ENCODE assay signal across 1 cellular context in the genomic region with DNA sequence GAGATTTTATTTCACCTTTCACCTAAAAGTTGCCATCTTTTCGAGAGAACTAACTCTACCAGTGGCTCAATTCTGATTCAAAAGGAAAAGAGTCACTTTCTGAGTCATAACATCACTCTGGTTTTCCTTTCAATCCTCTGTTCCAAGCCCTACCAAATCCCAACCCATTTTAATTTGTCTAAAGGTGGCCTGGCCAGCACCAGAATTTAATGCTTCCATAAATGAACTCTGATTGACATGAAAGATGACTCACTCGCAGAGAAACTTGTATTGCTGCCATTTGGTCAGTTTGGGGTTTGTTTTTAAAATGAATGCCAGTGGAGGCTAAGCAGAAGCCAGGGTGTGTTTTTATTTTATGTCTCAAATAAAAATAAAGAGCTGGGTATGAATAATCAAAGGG.
TF ChIP-seq lines count a peak whose summit lies in the region.

No MANE protein-coding gene starts in this region.

TF ChIP-seq in SK-N-SH, 30 proteins besides CTCF, POLR2A, EP300 and RAD21 (continued from another document):
- TF ChIP-seq REST (IDR thresholded peaks at IDR 0.05; ENCODE audit: low read depth, low read length) = no peak
- no peak for TF ChIP-seq TEAD4 (IDR thresholded peaks at IDR 0.05; ENCODE audit: borderline replicate concordance, insufficient read depth)
- TF ChIP-seq RFX5 (IDR thresholded peaks at IDR 0.05; ENCODE audit: low read length) = no peak
- TF ChIP-seq, protein P1, sequence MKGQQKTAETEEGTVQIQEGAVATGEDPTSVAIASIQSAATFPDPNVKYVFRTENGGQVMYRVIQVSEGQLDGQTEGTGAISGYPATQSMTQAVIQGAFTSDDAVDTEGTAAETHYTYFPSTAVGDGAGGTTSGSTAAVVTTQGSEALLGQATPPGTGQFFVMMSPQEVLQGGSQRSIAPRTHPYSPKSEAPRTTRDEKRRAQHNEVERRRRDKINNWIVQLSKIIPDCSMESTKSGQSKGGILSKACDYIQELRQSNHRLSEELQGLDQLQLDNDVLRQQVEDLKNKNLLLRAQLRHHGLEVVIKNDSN (IDR thresholded peaks at IDR 0.05; ENCODE audit: borderline replicate concordance, low read depth) = no peak
- TF ChIP-seq IRF3 (IDR thresholded peaks at IDR 0.05; ENCODE audit: low read depth, low read length) = no peak
- TF ChIP-seq RXRA (IDR thresholded peaks at IDR 0.05; ENCODE audit: borderline replicate concordance, low read depth) = peak; percentile 37; the same call in 1 of the 2 replicates
- TF ChIP-seq EZH2phosphoT487 (IDR thresholded peaks at IDR 0.05; ENCODE audit: borderline replicate concordance, low read depth) = no peak
- peak; percentile 41; the same call in 1 of the 2 replicates for TF ChIP-seq YY1 (IDR thresholded peaks at IDR 0.05; ENCODE audit: low read depth)
- no peak for TF ChIP-seq RCOR1 (IDR thresholded peaks at IDR 0.05; ENCODE audit: low read length)
- no peak for TF ChIP-seq TAF1 (IDR thresholded peaks at IDR 0.05; ENCODE audit: borderline replicate concordance, low read depth, low read length)
- peak; percentile 73 for TF ChIP-seq TCF12 (IDR thresholded peaks at IDR 0.05)
- peak; percentile 75 for TF ChIP-seq JUND (IDR thresholded peaks at IDR 0.05)
- TF ChIP-seq MXI1 (IDR thresholded peaks at IDR 0.05; ENCODE audit: low read depth, low read length) = no peak
- no peak for TF ChIP-seq NRF1 (IDR thresholded peaks at IDR 0.05; ENCODE audit: low read depth, low read length)
- no peak for TF ChIP-seq FOXJ3 (CRISPR knock-in tag; IDR thresholded peaks at IDR 0.05)
- TF ChIP-seq FOXM1 (IDR thresholded peaks at IDR 0.05; ENCODE audit: low read depth) = no peak
- no peak for TF ChIP-seq USF2 (IDR thresholded peaks at IDR 0.05; ENCODE audit: borderline replicate concordance, low read depth, low read length)
- TF ChIP-seq NFIC (IDR thresholded peaks at IDR 0.05; ENCODE audit: borderline replicate concordance) = peak; percentile 57; the same call in 1 of the 2 replicates
- no peak for TF ChIP-seq MEF2A (IDR thresholded peaks at IDR 0.05; ENCODE audit: borderline replicate concordance, low read depth)
- TF ChIP-seq CHD2 (IDR thresholded peaks at IDR 0.05; ENCODE audit: low read length, partially characterized antibody) = no peak
- TF ChIP-seq SIN3A (IDR thresholded peaks at IDR 0.05; ENCODE audit: borderline replicate concordance, low read depth, low read length) = no peak
- TF ChIP-seq FOSL2 (IDR thresholded peaks at IDR 0.05; ENCODE audit: borderline replicate concordance, low read depth) = peak; percentile 55; the same call in 1 of the 2 replicates
- no peak for TF ChIP-seq SMC3 (IDR thresholded peaks at IDR 0.05; ENCODE audit: low read depth, low read length)
- TF ChIP-seq, protein P2, sequence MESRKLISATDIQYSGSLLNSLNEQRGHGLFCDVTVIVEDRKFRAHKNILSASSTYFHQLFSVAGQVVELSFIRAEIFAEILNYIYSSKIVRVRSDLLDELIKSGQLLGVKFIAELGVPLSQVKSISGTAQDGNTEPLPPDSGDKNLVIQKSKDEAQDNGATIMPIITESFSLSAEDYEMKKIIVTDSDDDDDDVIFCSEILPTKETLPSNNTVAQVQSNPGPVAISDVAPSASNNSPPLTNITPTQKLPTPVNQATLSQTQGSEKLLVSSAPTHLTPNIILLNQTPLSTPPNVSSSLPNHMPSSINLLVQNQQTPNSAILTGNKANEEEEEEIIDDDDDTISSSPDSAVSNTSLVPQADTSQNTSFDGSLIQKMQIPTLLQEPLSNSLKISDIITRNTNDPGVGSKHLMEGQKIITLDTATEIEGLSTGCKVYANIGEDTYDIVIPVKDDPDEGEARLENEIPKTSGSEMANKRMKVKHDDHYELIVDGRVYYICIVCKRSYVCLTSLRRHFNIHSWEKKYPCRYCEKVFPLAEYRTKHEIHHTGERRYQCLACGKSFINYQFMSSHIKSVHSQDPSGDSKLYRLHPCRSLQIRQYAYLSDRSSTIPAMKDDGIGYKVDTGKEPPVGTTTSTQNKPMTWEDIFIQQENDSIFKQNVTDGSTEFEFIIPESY (IDR thresholded peaks at IDR 0.05; ENCODE audit: borderline replicate concordance, low read depth) = no peak
- TF ChIP-seq POLR2AphosphoS5 (IDR thresholded peaks at IDR 0.05; ENCODE audit: low read depth, low read length) = no peak
- TF ChIP-seq GABPA (IDR thresholded peaks at IDR 0.05; ENCODE audit: low read depth) = no peak
- TF ChIP-seq PBX3 (IDR thresholded peaks at IDR 0.05) = peak; percentile 84
